ENCODE assay signal across 10 cellular contexts in genomic region chr14:96051642-96052540, GRCh38. TPM values are rescaled to one million over a fixed set of nuclear protein-coding genes. Genes with fewer than 3 reads are reported as not detected.
DNase-seq lines count a peak whose midpoint lies in the region; ATAC-seq and TF ChIP-seq lines count a peak whose summit lies in the region.
"Had no signal": no experiment of that assay in that cellular context is flagged by ENCODE, and none has a peak within 500 bp of the region (broad histone marks: within the 10 kb centered on the region; RNA-seq: fewer than 3 reads in every experiment).

No MANE protein-coding gene starts in this region.

- H3K27me3 ChIP-seq in esophagus muscularis mucosa, result no peaks in the 10 kb centered on the region
- H3K27me3 ChIP-seq: adrenal gland had no signal

- H3K4me3 ChIP-seq in esophagus muscularis mucosa, result no peak overlapping the region
- H3K4me3 ChIP-seq: adrenal gland had no signal

- H3K4me1 ChIP-seq in esophagus muscularis mucosa, result peaks cover 13 to 55% (median 53%) of the 10 kb centered on the region in 4 donors

- no peak for TF ChIP-seq EP300 in esophagus muscularis mucosa (IDR thresholded peaks at IDR 0.05)

- TF ChIP-seq CTCF in esophagus muscularis mucosa (IDR thresholded peaks at IDR 0.05), result no peak

- no peaks in the 10 kb centered on the region for H3K9me3 ChIP-seq in esophagus muscularis mucosa
- H3K9me3 ChIP-seq: adrenal gland had no signal

- intact Hi-C loops in esophagus muscularis mucosa (cut with DNase I), result no loop called here

- peak; percentile 84 for ATAC-seq in GM19351 (IDR thresholded peaks at IDR 0.05; ENCODE audit: unreplicated experiment)
- no peak for ATAC-seq in GM21576 (IDR thresholded peaks at IDR 0.05; ENCODE audit: unreplicated experiment)
- ATAC-seq in GM21786 (IDR thresholded peaks at IDR 0.05; ENCODE audit: unreplicated experiment), result no peak

- peak overlapping the region in 2 of 4 donors; percentile 86 to 88 for H3K27ac ChIP-seq in esophagus muscularis mucosa (replicated peaks in 1 of 4)
- H3K27ac ChIP-seq: HL-60 had no signal

- DNase-seq in ELF-1 (ENCODE audit: low read depth, low spot score) (peak; percentile 52), SK-MEL-5 (ENCODE audit: low read depth, low spot score) (peak; percentile 51), islet precursor cell (peak; percentile 54), esophagus muscularis mucosa (ENCODE audit: extremely low spot score) (no peak), D341Med (ENCODE audit: low spot score) (no peak)

- whole genome bisulfite sequencing in esophagus muscularis mucosa, result 90% methylated on average over 14 of the region's 14 CpGs

- in situ Hi-C loops in SK-MEL-5 (cut with HindIII; ENCODE audit: low pct_unique_long_range_greater_than_20kb, low sequenced_read_pairs), result no loop called here

- TF ChIP-seq POLR2A in esophagus muscularis mucosa (IDR thresholded peaks at IDR 0.05; ENCODE audit: low read depth), result no peak

- H3K36me3 ChIP-seq in esophagus muscularis mucosa, result peaks cover 0 to 10% (median 0%) of the 10 kb centered on the region in 4 donors
- H3K36me3 ChIP-seq: adrenal gland had no signal

RNA-seq across cellular contexts. Expression of gene C14orf132, which starts 12.7 kb away (rescaled TPM):
- total RNA-seq in SK-MEL-5 (2014; rRNA removed; shearing (Covaris generic)), result 0.77 and 0.87 TPM in 2 replicates
- polyA plus RNA-seq in SK-MEL-5 (2015; cell fraction: cytosol; rRNA removed), result 0.98 and 2.6 TPM in 2 replicates
- polyA plus RNA-seq in SK-MEL-5 (2015; cell fraction: nucleus; rRNA removed), result 2.2 and 2.4 TPM in 2 replicates
- 10 to 100 TPM; 28.3 to 78.3 (median 59.2) TPM for total RNA-seq in esophagus muscularis mucosa

Comparison
In these comparisons a context has a peak if more than half of its experiments do, and no peak if none do; other contexts are left out.
1. DNase-seq: peak in ELF-1 (single experiment), SK-MEL-5 (single experiment) and islet precursor cell (single experiment); none in esophagus muscularis mucosa (single experiment) and D341Med (single experiment).
2. RNA of gene C14orf132, which starts 12.7 kb away (total RNA-seq): 28.3 to 78.3 TPM in esophagus muscularis mucosa; 0.77 to 0.87 TPM in SK-MEL-5; every median in the first group is over 10 times any median in the second.